8 cellular contexts compared by ENCODE assay signal in the genomic region with DNA sequence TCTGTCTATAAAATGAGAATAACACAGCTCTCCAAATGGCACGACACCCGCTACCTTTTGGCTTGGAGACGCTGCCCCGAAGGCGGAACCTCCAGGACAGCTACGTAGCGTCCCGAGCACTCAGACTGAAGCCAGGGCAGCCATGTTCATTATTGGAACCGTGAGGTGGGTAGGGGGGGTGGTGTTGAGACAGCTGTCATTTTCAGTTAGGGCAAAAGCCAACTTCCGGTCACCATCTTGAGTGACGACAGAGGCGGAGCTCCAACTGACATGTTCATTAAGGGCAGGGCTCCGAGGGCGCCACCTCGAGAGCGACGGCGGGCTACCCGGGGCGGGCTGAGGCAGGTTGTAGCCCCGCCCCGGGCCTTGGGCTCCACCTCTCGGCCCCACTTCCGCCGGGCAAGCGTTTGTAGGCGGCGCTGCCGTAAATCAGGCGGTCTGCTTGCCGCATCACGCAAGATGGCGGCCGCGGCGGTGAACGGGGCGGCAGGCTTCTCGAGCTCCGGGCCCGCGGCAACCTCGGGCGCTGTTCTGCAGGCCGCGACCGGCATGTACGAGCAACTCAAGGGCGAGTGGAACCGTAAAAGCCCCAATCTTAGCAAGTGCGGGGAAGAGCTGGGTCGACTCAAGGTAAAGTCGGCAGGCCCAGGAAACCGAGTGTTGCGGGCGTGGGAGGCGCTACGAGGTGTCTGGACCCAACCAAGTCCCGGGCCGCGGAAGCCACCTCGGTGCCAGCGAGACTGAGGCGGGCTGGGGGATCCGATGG. TPM values are rescaled to one million over a fixed set of nuclear protein-coding genes. Genes with fewer than 3 reads are reported as not detected.
DNase-seq lines count a peak whose midpoint lies in the region; ATAC-seq and TF ChIP-seq lines count a peak whose summit lies in the region.

TSS of gene PSMD8 (plus strand) at position 240 of the 766 bp plus-strand sequence. CDS start at position 271, 31 bp downstream.

- DNase-seq in COLO668 (lab: John Stamatoyannopoulos, UW; ENCODE audit: unreplicated experiment) (peak; percentile 98), HS-27A (ENCODE audit: low read depth) (peak; percentile 100), NK-92 (lab: John Stamatoyannopoulos, UW; ENCODE audit: unreplicated experiment) (peak; percentile 90), lower lobe of right lung (peak; percentile 100)
- peak; percentile 94 to 97 for DNase-seq in activated CD8-positive, alpha-beta memory T cell treated with anti-CD3 and anti-CD28 coated beads for 1 hour (ENCODE audit: extremely low read depth in 1 of 2, low read depth in 1 of 2)
- peak; percentile 98 for DNase-seq in effector CD4-positive, alpha-beta T cell
- DNase-seq in stimulated activated CD4-positive, alpha-beta T cell treated with anti-CD3 and anti-CD28 coated beads, TNF-alpha, amount 100 ng/mL, for 24 hours (ENCODE audit: low read depth in 3 of 3), result peak; percentile 96 to 98 (median 96)

- ATAC-seq in GM19467 (IDR thresholded peaks at IDR 0.05; ENCODE audit: unreplicated experiment), result peak; percentile 91
- peak; percentile 99 for ATAC-seq in lower lobe of right lung

- peak within 1 kb of the TSS; percentile 95 for H3K4me3 ChIP-seq in lower lobe of right lung

- H3K27me3 ChIP-seq in lower lobe of right lung (ENCODE audit: low read depth), result no peaks in the 10 kb centered on the region

- H3K9me3 ChIP-seq in lower lobe of right lung, result no peaks in the 10 kb centered on the region

- peak; percentile 48 for TF ChIP-seq CTCF in lower lobe of right lung (IDR thresholded peaks at IDR 0.05)

- peak within 1 kb of the TSS; percentile 91 for H3K27ac ChIP-seq in lower lobe of right lung

- intact Hi-C loops in lower lobe of right lung (cut with DNase I), result no loop called here

- peaks cover 32% of the 10 kb centered on the region for H3K36me3 ChIP-seq in lower lobe of right lung

- H3K4me1 ChIP-seq in lower lobe of right lung, result peaks cover 17% of the 10 kb centered on the region

RNA-seq across cellular contexts. Expression of gene PSMD8, which starts in this region (rescaled TPM):
- 113 TPM for total RNA-seq in lower lobe of right lung

Comparison
In these comparisons a context has a peak if more than half of its experiments do, and no peak if none do; other contexts are left out.
1. Peak in every context shown above with its lines: DNase-seq, ATAC-seq, H3K4me3 ChIP-seq and H3K27ac ChIP-seq.